14 cellular contexts compared by ENCODE assay signal in the genomic region with DNA sequence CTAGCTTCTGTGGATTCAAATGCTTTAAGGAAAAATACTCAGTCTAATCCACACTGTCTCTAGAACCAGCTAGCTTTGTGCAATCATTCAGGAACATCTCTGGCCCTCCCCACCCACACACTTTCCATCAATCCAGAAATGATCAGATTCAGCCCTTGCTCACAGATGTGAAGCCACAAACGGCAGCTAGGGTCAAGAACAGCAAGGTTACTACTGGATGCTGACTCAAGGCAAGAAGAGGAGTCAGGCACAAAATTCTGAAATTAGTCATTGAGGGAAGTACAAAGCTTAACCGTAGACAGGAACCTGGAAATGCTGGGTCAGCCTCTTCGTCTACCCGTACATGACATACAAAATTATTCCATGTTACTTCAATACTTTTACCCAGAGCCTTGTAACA.
A peak's percentile ranks its signal among the peaks of the same experiment; 100 is the strongest.
DNase-seq lines count a peak whose midpoint lies in the region; ATAC-seq and TF ChIP-seq lines count a peak whose summit lies in the region.
"Had no signal": no experiment of that assay in that cellular context is flagged by ENCODE, and none has a peak within 500 bp of the region (broad histone marks: within the 10 kb centered on the region; RNA-seq: fewer than 3 reads in every experiment).

No MANE protein-coding gene starts in this region.

- H3K9me3 Mint-ChIP-seq in activated T-cell treated with anti-CD3 and anti-CD28 coated beads, Interleukin-2, amount 50 U/mL, for 72 hours: peaks cover 0 to 5% of the 10 kb centered on the region in 2 donors

- TF ChIP-seq POLR2A in lower leg skin (IDR thresholded peaks at IDR 0.05): no peak

- H3K4me3 ChIP-seq in lower leg skin (ENCODE audit: low read depth, poor library complexity, severe bottlenecking): no peak overlapping the region
- H3K4me3 ChIP-seq: uterus had no signal

- 86 to 88% methylated on average over 4 of the region's 4 CpGs for WGBS in lower leg skin, 2 donors

- no peaks in the 10 kb centered on the region for H3K4me1 Mint-ChIP-seq in activated T-cell treated with anti-CD3 and anti-CD28 coated beads, Interleukin-2, amount 50 U/mL, for 72 hours (ENCODE audit: low read depth)

- no peak for TF ChIP-seq CTCF in lower leg skin (IDR thresholded peaks at IDR 0.05)

- peaks cover 6% of the 10 kb centered on the region for H3K27me3 Mint-ChIP-seq in activated T-cell treated with anti-CD3 and anti-CD28 coated beads, Interleukin-2, amount 50 U/mL, for 72 hours (ENCODE audit: low read depth)

- DNase-seq in GM03348 (ENCODE audit: low spot score) (peak; percentile 14), non-pigmented ciliary epithelial cell (ENCODE audit: low read depth) (peak; percentile 48), lower leg skin (ENCODE audit: low spot score in 2 of 2) (no peak)
- peak; percentile 8 to 31 for DNase-seq in activated T-cell treated with anti-CD3 and anti-CD28 coated beads, Interleukin-2, amount 50 U/mL, for 72 hours
- DNase-seq: activated effector memory CD4-positive, alpha-beta T cell treated with Interleukin-2 at 50 U/mL for 16 hours; central memory CD4-positive, alpha-beta T cell; NCI-H1694 treated with DMSO at 0.1 percent for 48 hours; NCI-H526; posterior cingulate gyrus; stimulated activated naive CD4-positive, alpha-beta T cell; uterus had no signal

- H3K36me3 Mint-ChIP-seq in activated T-cell treated with anti-CD3 and anti-CD28 coated beads, Interleukin-2, amount 50 U/mL, for 72 hours (ENCODE audit: insufficient read depth in 2 of 2): no peaks in the 10 kb centered on the region

- no peak overlapping the region for H3K27ac Mint-ChIP-seq in activated T-cell treated with anti-CD3 and anti-CD28 coated beads, Interleukin-2, amount 50 U/mL, for 72 hours

- intact Hi-C loops in lower leg skin (cut with DNase I; ENCODE audit: low total_unique reads): no loop called here

- H3K4me3 Mint-ChIP-seq in activated T-cell treated with anti-CD3 and anti-CD28 coated beads, Interleukin-2, amount 50 U/mL, for 72 hours: peak overlapping the region in 1 of 2 donors; percentile 31

- ATAC-seq in GM21515 (IDR thresholded peaks at IDR 0.05; ENCODE audit: unreplicated experiment) (peak; percentile 66), GM21529 (IDR thresholded peaks at IDR 0.05; ENCODE audit: unreplicated experiment) (no peak), HG02763 (IDR thresholded peaks at IDR 0.05; ENCODE audit: unreplicated experiment) (no peak)
- ATAC-seq in activated T-cell treated with anti-CD3 and anti-CD28 coated beads, Interleukin-2, amount 50 U/mL, for 72 hours (replicated peaks in 1 of 2): peak; percentile 62 to 91

Comparison
In these comparisons a context has a peak if more than half of its experiments do, and no peak if none do; other contexts are left out.
1. DNase-seq: peak in GM03348 (single experiment), activated T-cell treated with anti-CD3 and anti-CD28 coated beads, Interleukin-2, amount 50 U/mL, for 72 hours (2 of 2) and non-pigmented ciliary epithelial cell (single experiment); none in lower leg skin (0 of 2).
2. ATAC-seq: peak in GM21515 (single experiment) and activated T-cell treated with anti-CD3 and anti-CD28 coated beads, Interleukin-2, amount 50 U/mL, for 72 hours (2 of 2); none in GM21529 (single experiment) and HG02763 (single experiment).